In genomic region chr10:26781797-26782196, GRCh38 we compare ENCODE assay signal across 8 cellular contexts.
DNase-seq lines count a peak whose midpoint lies in the region; ATAC-seq and TF ChIP-seq lines count a peak whose summit lies in the region.
"Had no signal": no experiment of that assay in that cellular context is flagged by ENCODE, and none has a peak within 500 bp of the region (broad histone marks: within the 10 kb centered on the region; RNA-seq: fewer than 3 reads in every experiment).

No MANE protein-coding gene starts in this region.

- DNase-seq in HS-5 (ENCODE audit: low read depth) = peak; percentile 3
- DNase-seq in MCF 10A (ENCODE audit: unreplicated experiment) = peak; percentile 13
- no peak for DNase-seq in pons (ENCODE audit: low spot score)
- no peak for DNase-seq in mesenteric fat pad (ENCODE audit: low spot score)

- peak overlapping the region; percentile 88 for H3K27ac Mint-ChIP-seq in MCF 10A (ENCODE audit: low read depth, unreplicated experiment)

- intact Hi-C loops in MCF 10A (cut with micrococcal nuclease) = loop anchor here (1.0 kb wide), 1 partner anchor 79 kb away; the partner anchor contains the start of gene ABI1

- no peak overlapping the region for H3K4me3 ChIP-seq in skin epidermis

- H3K4me3 Mint-ChIP-seq in MCF 10A (ENCODE audit: unreplicated experiment) = peak overlapping the region; percentile 40

- CTCF ChIA-PET in MCF 10A (lab: Yijun Ruan, JAX) = interaction anchor here (1.4 kb wide), 1 partner anchor 76 kb away, joined by 9 read pairs; no protein-coding TSS in a partner anchor

- peaks cover 5% of the 10 kb centered on the region for H3K36me3 Mint-ChIP-seq in MCF 10A (ENCODE audit: insufficient read depth, unreplicated experiment)

- POLR2A ChIA-PET in MCF 10A (lab: Yijun Ruan, JAX) = interaction anchor here (1.2 to 2.3 kb wide), 4 partner anchors 10 to 78 kb away, joined by 3 to 23 read pairs (median 6); partner anchors contain the start of gene ABI1

- no TSS peak for BruUV-seq in MCF 10A (replicated peaks; lab: Mats Ljungman, UMichigan)

- ATAC-seq in GM19395 (IDR thresholded peaks at IDR 0.05; ENCODE audit: unreplicated experiment) (peak; percentile 1), GM18861 (IDR thresholded peaks at IDR 0.05; ENCODE audit: unreplicated experiment) (no peak)
- ATAC-seq: HepG2 had no signal

- H3K27ac ChIP-seq in skin epidermis = peak overlapping the region in 18 of 21 experiments; percentile 15 to 78 (median 56)

- no peaks in the 10 kb centered on the region for H3K27me3 Mint-ChIP-seq in MCF 10A (ENCODE audit: insufficient read depth, unreplicated experiment)

- no peaks in the 10 kb centered on the region for H3K9me3 Mint-ChIP-seq in MCF 10A (ENCODE audit: unreplicated experiment)

- H3K4me1 Mint-ChIP-seq in MCF 10A (ENCODE audit: insufficient read depth, unreplicated experiment) = peaks cover 38% of the 10 kb centered on the region

- no peak for TF ChIP-seq CTCF in MCF 10A (IDR thresholded peaks at IDR 0.05; ENCODE audit: unreplicated experiment)

Comparison
In these comparisons a context has a peak if more than half of its experiments do, and no peak if none do; other contexts are left out.
1. DNase-seq: peak in HS-5 (single experiment) and MCF 10A (single experiment); none in pons (single experiment) and mesenteric fat pad (single experiment).